ENCODE assay signal across 10 cellular contexts in the genomic region with DNA sequence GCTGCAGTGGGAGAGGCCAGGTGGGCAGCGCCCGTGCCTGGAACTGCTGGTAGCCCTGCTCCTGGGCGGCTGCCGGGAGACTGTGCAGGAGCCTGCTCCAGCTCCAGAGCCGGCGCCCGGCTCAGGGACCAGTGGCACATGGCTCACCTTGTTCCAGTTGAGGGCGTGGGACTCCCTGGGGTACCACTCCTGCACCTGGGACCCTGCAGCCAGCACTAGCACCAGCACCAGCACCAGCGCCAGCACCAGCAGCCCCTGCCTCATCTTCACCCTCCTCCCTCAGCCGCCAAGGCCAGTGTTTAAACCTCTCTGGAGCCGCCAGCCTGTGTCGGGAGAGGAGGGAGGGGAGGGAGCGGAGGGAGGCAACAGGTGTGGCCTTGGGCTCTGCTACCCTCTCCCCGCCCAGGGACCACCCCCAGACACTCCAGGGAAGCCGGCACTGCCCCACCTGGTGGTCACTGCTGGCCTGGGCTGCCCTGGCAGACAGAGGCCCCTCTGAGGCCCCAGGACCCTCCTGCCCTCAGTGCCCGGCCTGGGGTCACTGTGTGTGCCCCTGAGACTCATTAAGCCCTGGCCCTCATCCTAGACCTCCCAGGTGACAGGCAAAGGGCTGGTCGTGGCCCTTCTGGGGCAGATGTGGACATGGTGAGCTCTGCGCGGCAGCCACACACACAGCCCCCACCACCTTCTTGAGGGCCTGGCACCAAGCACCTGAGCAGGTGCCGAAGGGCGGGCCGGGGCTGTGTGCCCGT. TPM values are rescaled to one million over a fixed set of nuclear protein-coding genes. Genes with fewer than 3 reads are reported as not detected.
DNase-seq lines count a peak whose midpoint lies in the region; ATAC-seq and TF ChIP-seq lines count a peak whose summit lies in the region.
"Had no signal": no experiment of that assay in that cellular context is flagged by ENCODE, and none has a peak within 500 bp of the region (broad histone marks: within the 10 kb centered on the region; RNA-seq: fewer than 3 reads in every experiment).

A gene (minus strand): TSS at position 301 of the 752 bp plus-strand sequence. CDS start 37 bp downstream, at position 264.

- H3K27ac Mint-ChIP-seq in activated CD4-positive, alpha-beta memory T cell treated with anti-CD3 and anti-CD28 coated beads for 36 hours: no peak within 1 kb of the TSS
- no peak within 1 kb of the TSS for H3K27ac Mint-ChIP-seq in activated CD4-positive, alpha-beta memory T cell treated with anti-CD3 and anti-CD28 coated beads, Interleukin-2, amount 10 ng/mL, durations not matched to agents 7 days and 5 days

- H3K36me3 Mint-ChIP-seq in activated CD4-positive, alpha-beta memory T cell treated with anti-CD3 and anti-CD28 coated beads for 36 hours: no peaks in the 10 kb centered on the region
- H3K36me3 Mint-ChIP-seq in activated CD4-positive, alpha-beta memory T cell treated with anti-CD3 and anti-CD28 coated beads, Interleukin-2, amount 10 ng/mL, durations not matched to agents 7 days and 5 days (ENCODE audit: low read depth): no peaks in the 10 kb centered on the region

- peak within 1 kb of the TSS; percentile 49 for H3K4me3 Mint-ChIP-seq in activated CD4-positive, alpha-beta memory T cell treated with anti-CD3 and anti-CD28 coated beads for 36 hours
- H3K4me3 Mint-ChIP-seq in activated CD4-positive, alpha-beta memory T cell treated with anti-CD3 and anti-CD28 coated beads, Interleukin-2, amount 10 ng/mL, durations not matched to agents 7 days and 5 days: no peak within 1 kb of the TSS

- H3K27ac ChIP-seq in right atrium auricular region: peak within 1 kb of the TSS in 1 of 2 donors; percentile 48
- H3K27ac ChIP-seq in thyroid gland: peak within 1 kb of the TSS; percentile 21 to 45 (median 39)
- H3K27ac ChIP-seq: neutrophil had no signal

- H3K4me1 Mint-ChIP-seq in activated CD4-positive, alpha-beta memory T cell treated with anti-CD3 and anti-CD28 coated beads for 36 hours (ENCODE audit: low read depth): peaks cover 12% of the 10 kb centered on the region
- H3K4me1 Mint-ChIP-seq in activated CD4-positive, alpha-beta memory T cell treated with anti-CD3 and anti-CD28 coated beads, Interleukin-2, amount 10 ng/mL, durations not matched to agents 7 days and 5 days: peaks cover 6% of the 10 kb centered on the region

- intact Hi-C loops in activated CD4-positive, alpha-beta memory T cell treated with anti-CD3 and anti-CD28 coated beads for 36 hours (cut with micrococcal nuclease): no loop called here
- intact Hi-C loops in thyroid gland (cut with DNase I): no loop called here

- 29% methylated on average over 10 of the region's 23 CpGs; no CpG with 5 or more reads in 1 of the 2 donors for WGBS in thyroid gland, 2 donors

- H3K36me3 ChIP-seq in right atrium auricular region (no peaks in the 10 kb centered on the region), thyroid gland (no peaks in the 10 kb centered on the region)
- H3K36me3 ChIP-seq: neutrophil had no signal

- POLR2A ChIA-PET in activated CD4-positive, alpha-beta memory T cell treated with anti-CD3 and anti-CD28 coated beads for 36 hours (lab: Charles Lee): no interaction called here
- POLR2A ChIA-PET in activated CD4-positive, alpha-beta memory T cell treated with anti-CD3 and anti-CD28 coated beads, Interleukin-2, amount 10 ng/mL, durations not matched to agents 7 days and 5 days (lab: Charles Lee): interaction anchor here (1.5 to 1.8 kb wide), 2 partner anchors 15 kb away, joined by 8 to 12 read pairs; no protein-coding TSS in a partner anchor

- H3K9me3 Mint-ChIP-seq in activated CD4-positive, alpha-beta memory T cell treated with anti-CD3 and anti-CD28 coated beads for 36 hours: no peaks in the 10 kb centered on the region
- no peaks in the 10 kb centered on the region for H3K9me3 Mint-ChIP-seq in activated CD4-positive, alpha-beta memory T cell treated with anti-CD3 and anti-CD28 coated beads, Interleukin-2, amount 10 ng/mL, durations not matched to agents 7 days and 5 days

- TF ChIP-seq POLR2A in thyroid gland (IDR thresholded peaks at IDR 0.05): peak in 1 of 2 donors; percentile 27

- H3K4me1 ChIP-seq in right atrium auricular region: peaks cover 0 to 26% of the 10 kb centered on the region in 2 donors
- peaks cover 24 to 32% of the 10 kb centered on the region in 2 donors for H3K4me1 ChIP-seq in thyroid gland

- H3K4me3 ChIP-seq in right atrium auricular region (peak within 1 kb of the TSS; percentile 12 to 42), thyroid gland (replicated peaks in 1 of 3) (peak within 1 kb of the TSS in 1 of 3 donors; percentile 0)

- H3K27me3 Mint-ChIP-seq in activated CD4-positive, alpha-beta memory T cell treated with anti-CD3 and anti-CD28 coated beads for 36 hours: no peaks in the 10 kb centered on the region
- peaks cover 14% of the 10 kb centered on the region for H3K27me3 Mint-ChIP-seq in activated CD4-positive, alpha-beta memory T cell treated with anti-CD3 and anti-CD28 coated beads, Interleukin-2, amount 10 ng/mL, durations not matched to agents 7 days and 5 days

- DNase-seq in activated CD4-positive, alpha-beta memory T cell treated with anti-CD3 and anti-CD28 coated beads for 36 hours: no peak
- no peak for DNase-seq in activated CD4-positive, alpha-beta memory T cell treated with anti-CD3 and anti-CD28 coated beads, Interleukin-2, amount 10 ng/mL, durations not matched to agents 7 days and 5 days
- DNase-seq in right atrium auricular region (ENCODE audit: low spot score) (no peak), thyroid gland (peak; percentile 81 to 91), OCI-M1 (lab: John Stamatoyannopoulos, UW) (no peak)

- peak; percentile 58 for ATAC-seq in SK-N-SH treated with all-trans-retinoic acid at 6 μM for 48 hours
- no peak for ATAC-seq in GM18873 (IDR thresholded peaks at IDR 0.05; ENCODE audit: low FRiP score, unreplicated experiment)
- ATAC-seq in GM18511 (IDR thresholded peaks at IDR 0.05; ENCODE audit: unreplicated experiment): no peak

- CTCF ChIA-PET in activated CD4-positive, alpha-beta memory T cell treated with anti-CD3 and anti-CD28 coated beads for 36 hours (lab: Charles Lee): interaction anchor here (1.4 to 1.5 kb wide), 2 partner anchors 15 to 16 kb away, joined by 6 to 8 read pairs; a partner anchor contains a TSS
- CTCF ChIA-PET in activated CD4-positive, alpha-beta memory T cell treated with anti-CD3 and anti-CD28 coated beads, Interleukin-2, amount 10 ng/mL, durations not matched to agents 7 days and 5 days (lab: Charles Lee): no interaction called here

- no peaks in the 10 kb centered on the region for H3K9me3 ChIP-seq in right atrium auricular region
- H3K9me3 ChIP-seq in thyroid gland: no peaks in the 10 kb centered on the region
- H3K9me3 ChIP-seq: neutrophil had no signal

- H3K27me3 ChIP-seq in right atrium auricular region: no peaks in the 10 kb centered on the region
- no peaks in the 10 kb centered on the region for H3K27me3 ChIP-seq in thyroid gland

- TF ChIP-seq CTCF in right atrium auricular region (IDR thresholded peaks at IDR 0.05) (peak in 1 of 2 donors; percentile 43), thyroid gland (IDR thresholded peaks at IDR 0.05) (peak; percentile 25 to 52 (median 44))

TF ChIP-seq in SK-N-SH treated with all-trans-retinoic acid at 6 μM for 48 hours, 23 proteins besides CTCF, POLR2A, EP300 and RAD21 (continues in another document):
- TF ChIP-seq ZFP30 (CRISPR knock-in tag; IDR thresholded peaks at IDR 0.05): no peak
- TF ChIP-seq ZNF8 (CRISPR knock-in tag; IDR thresholded peaks at IDR 0.05): no peak
- no peak for TF ChIP-seq PPARA (CRISPR knock-in tag; IDR thresholded peaks at IDR 0.05; ENCODE audit: borderline replicate concordance)
- TF ChIP-seq CSDC2 (CRISPR knock-in tag; IDR thresholded peaks at IDR 0.05): no peak
- TF ChIP-seq ZFP3 (CRISPR knock-in tag; IDR thresholded peaks at IDR 0.05): no peak
- no peak for TF ChIP-seq ZNF70 (CRISPR knock-in tag; IDR thresholded peaks at IDR 0.05)
- TF ChIP-seq, protein P1, sequence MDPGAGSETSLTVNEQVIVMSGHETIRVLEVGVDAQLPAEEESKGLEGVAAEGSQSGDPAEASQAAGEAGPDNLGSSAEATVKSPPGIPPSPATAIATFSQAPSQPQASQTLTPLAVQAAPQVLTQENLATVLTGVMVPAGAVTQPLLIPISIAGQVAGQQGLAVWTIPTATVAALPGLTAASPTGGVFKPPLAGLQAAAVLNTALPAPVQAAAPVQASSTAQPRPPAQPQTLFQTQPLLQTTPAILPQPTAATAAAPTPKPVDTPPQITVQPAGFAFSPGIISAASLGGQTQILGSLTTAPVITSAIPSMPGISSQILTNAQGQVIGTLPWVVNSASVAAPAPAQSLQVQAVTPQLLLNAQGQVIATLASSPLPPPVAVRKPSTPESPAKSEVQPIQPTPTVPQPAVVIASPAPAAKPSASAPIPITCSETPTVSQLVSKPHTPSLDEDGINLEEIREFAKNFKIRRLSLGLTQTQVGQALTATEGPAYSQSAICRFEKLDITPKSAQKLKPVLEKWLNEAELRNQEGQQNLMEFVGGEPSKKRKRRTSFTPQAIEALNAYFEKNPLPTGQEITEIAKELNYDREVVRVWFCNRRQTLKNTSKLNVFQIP (CRISPR knock-in tag; IDR thresholded peaks at IDR 0.05; ENCODE audit: borderline replicate concordance, low read depth): no peak
- TF ChIP-seq, protein P2, sequence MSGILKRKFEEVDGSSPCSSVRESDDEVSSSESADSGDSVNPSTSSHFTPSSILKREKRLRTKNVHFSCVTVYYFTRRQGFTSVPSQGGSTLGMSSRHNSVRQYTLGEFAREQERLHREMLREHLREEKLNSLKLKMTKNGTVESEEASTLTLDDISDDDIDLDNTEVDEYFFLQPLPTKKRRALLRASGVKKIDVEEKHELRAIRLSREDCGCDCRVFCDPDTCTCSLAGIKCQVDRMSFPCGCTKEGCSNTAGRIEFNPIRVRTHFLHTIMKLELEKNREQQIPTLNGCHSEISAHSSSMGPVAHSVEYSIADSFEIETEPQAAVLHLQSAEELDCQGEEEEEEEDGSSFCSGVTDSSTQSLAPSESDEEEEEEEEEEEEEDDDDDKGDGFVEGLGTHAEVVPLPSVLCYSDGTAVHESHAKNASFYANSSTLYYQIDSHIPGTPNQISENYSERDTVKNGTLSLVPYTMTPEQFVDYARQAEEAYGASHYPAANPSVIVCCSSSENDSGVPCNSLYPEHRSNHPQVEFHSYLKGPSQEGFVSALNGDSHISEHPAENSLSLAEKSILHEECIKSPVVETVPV (CRISPR knock-in tag; IDR thresholded peaks at IDR 0.05): no peak
- TF ChIP-seq GLIS3 (CRISPR knock-in tag; IDR thresholded peaks at IDR 0.05): no peak
- no peak for TF ChIP-seq OSR1 (CRISPR knock-in tag; IDR thresholded peaks at IDR 0.05)

RNA-seq across cellular contexts. Expression of the gene that starts here (rescaled TPM):
- total RNA-seq in activated CD4-positive, alpha-beta memory T cell treated with anti-CD3 and anti-CD28 coated beads for 36 hours: 1 to 10 TPM; 1.2 to 1.5 TPM
- not detected for total RNA-seq in activated CD4-positive, alpha-beta memory T cell treated with anti-CD3 and anti-CD28 coated beads, Interleukin-2, amount 10 ng/mL, durations not matched to agents 7 days and 5 days
- total RNA-seq in right atrium auricular region (1 to 10 TPM; 4.5 to 8.8 TPM), thyroid gland (10 to 100 TPM in 1 of 4 donors, 1 to 10 TPM in 3; 5.8 to 10.1 (median 7.1) TPM)
- total RNA-seq: urinary bladder had no signal

Comparison
In these comparisons a context has a peak if more than half of its experiments do, and no peak if none do; other contexts are left out.
1. DNase-seq: peak in thyroid gland (2 of 2); none in activated CD4-positive, alpha-beta memory T cell treated with anti-CD3 and anti-CD28 coated beads for 36 hours (single experiment), activated CD4-positive, alpha-beta memory T cell treated with anti-CD3 and anti-CD28 coated beads, Interleukin-2, amount 10 ng/mL, durations not matched to agents 7 days and 5 days (single experiment), right atrium auricular region (single experiment) and OCI-M1 (single experiment).